ENCODE assay signal across 18 cellular contexts in genomic region chr2:2523395-2524339, GRCh38.
"Had no signal": no experiment of that assay in that cellular context is flagged by ENCODE, and none has a peak within 500 bp of the region (broad histone marks: within the 10 kb centered on the region; RNA-seq: fewer than 3 reads in every experiment).

No MANE protein-coding gene starts in this region.

- H3K4me1 Mint-ChIP-seq: activated CD8-positive, alpha-beta memory T cell treated with anti-CD3 and anti-CD28 coated beads, Interleukin-2, amount 10 ng/mL, durations not matched to agents 7 days and 5 days had no signal

- H3K4me3 Mint-ChIP-seq: activated CD4-positive, alpha-beta memory T cell treated with anti-CD3 and anti-CD28 coated beads for 36 hours; activated CD8-positive, alpha-beta memory T cell treated with anti-CD3 and anti-CD28 coated beads, Interleukin-2, amount 10 ng/mL, durations not matched to agents 7 days and 5 days; type B pancreatic cell had no signal

- H3K9me3 Mint-ChIP-seq: activated CD4-positive, alpha-beta memory T cell treated with anti-CD3 and anti-CD28 coated beads for 36 hours; type B pancreatic cell had no signal

- H3K27me3 Mint-ChIP-seq: activated CD8-positive, alpha-beta memory T cell treated with anti-CD3 and anti-CD28 coated beads, Interleukin-2, amount 10 ng/mL, durations not matched to agents 7 days and 5 days had no signal

- H3K27ac Mint-ChIP-seq: activated CD4-positive, alpha-beta memory T cell treated with anti-CD3 and anti-CD28 coated beads for 36 hours; activated CD8-positive, alpha-beta memory T cell treated with anti-CD3 and anti-CD28 coated beads, Interleukin-2, amount 10 ng/mL, durations not matched to agents 7 days and 5 days; type B pancreatic cell had no signal

- H3K36me3 Mint-ChIP-seq: activated CD4-positive, alpha-beta memory T cell treated with anti-CD3 and anti-CD28 coated beads for 36 hours; activated CD8-positive, alpha-beta memory T cell treated with anti-CD3 and anti-CD28 coated beads, Interleukin-2, amount 10 ng/mL, durations not matched to agents 7 days and 5 days; type B pancreatic cell had no signal

- ATAC-seq: activated CD8-positive, alpha-beta memory T cell treated with anti-CD3 and anti-CD28 coated beads, Interleukin-2, amount 10 ng/mL, durations not matched to agents 7 days and 5 days; body of pancreas; gastrocnemius medialis; psoas muscle; SK-N-SH treated with all-trans-retinoic acid at 6 μM for 48 hours had no signal

- DNase-seq: activated CD4-positive, alpha-beta memory T cell treated with anti-CD3 and anti-CD28 coated beads for 36 hours; activated CD8-positive, alpha-beta memory T cell treated with anti-CD3 and anti-CD28 coated beads, Interleukin-2, amount 10 ng/mL, durations not matched to agents 7 days and 5 days; activated effector memory CD4-positive, alpha-beta T cell treated with Interleukin-2 at 50 U/mL for 16 hours; activated naive CD4-positive, alpha-beta T cell treated with anti-CD3 and anti-CD28 coated beads, Interleukin-2, amount 50 U/mL, for 16 hours; activated T-cell treated with anti-CD3 and anti-CD28 coated beads, Interleukin-2, amount 50 U/mL, for 1 hour; body of pancreas; cerebellar nuclear complex; dermis blood vessel endothelial cell; gastrocnemius medialis; heart right ventricle; midbrain; psoas muscle; stimulated activated CD4-positive, alpha-beta T cell treated with anti-CD3 and anti-CD28 coated beads, Interleukin-4, amount 100 ng/mL, for 1 hour; stimulated activated naive CD4-positive, alpha-beta T cell; T-helper 1 cell; T1000 had no signal
